Comparison of ENCODE assay signal across 23 cellular contexts in the genomic region with DNA sequence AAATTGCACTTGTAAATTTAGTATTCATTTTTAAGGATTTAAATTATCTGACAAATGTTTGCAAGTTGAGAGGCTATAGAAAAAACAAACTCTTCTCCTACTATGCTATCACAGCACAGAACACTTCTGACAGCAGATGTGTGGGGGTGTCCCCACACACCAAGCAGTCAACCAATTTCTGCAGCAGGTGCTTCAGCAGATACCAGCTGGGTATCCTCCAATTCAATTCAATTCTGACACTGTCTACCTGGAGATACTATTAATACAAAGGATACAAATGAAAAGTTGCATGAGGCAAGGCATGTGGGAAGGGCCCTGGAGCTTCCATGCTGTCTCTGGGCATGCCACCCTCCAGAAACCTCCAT. TPM values are rescaled to one million over a fixed set of nuclear protein-coding genes. Genes with fewer than 3 reads are reported as not detected.
DNase-seq lines count a peak whose midpoint lies in the region; ATAC-seq lines count a peak whose summit lies in the region.
"Had no signal": no experiment of that assay in that cellular context is flagged by ENCODE, and none has a peak within 500 bp of the region (broad histone marks: within the 10 kb centered on the region; RNA-seq: fewer than 3 reads in every experiment).

No MANE protein-coding gene starts in this region.

- peaks cover 41% of the 10 kb centered on the region for H3K9me3 Mint-ChIP-seq in activated T-cell treated with anti-CD3 and anti-CD28 coated beads, Interleukin-2, amount 50 U/mL, for 24 hours
- peaks cover 10 to 62% (median 39%) of the 10 kb centered on the region in 5 donors for H3K9me3 Mint-ChIP-seq in CD8-positive, alpha-beta memory T cell
- peaks cover 39% of the 10 kb centered on the region for H3K9me3 Mint-ChIP-seq in activated naive CD8-positive, alpha-beta T cell treated with anti-CD3 and anti-CD28 coated beads, Interleukin-2, amount 10 ng/mL, durations not matched to agents 7 days and 5 days

- H4K12ac ChIP-seq in trophoblast cell (ENCODE audit: low read depth, low read length) = no peak overlapping the region

- H3K18ac ChIP-seq in trophoblast cell (ENCODE audit: low read length) = no peak overlapping the region

- peak overlapping the region; percentile 57 for H3K27ac Mint-ChIP-seq in activated T-cell treated with anti-CD3 and anti-CD28 coated beads, Interleukin-2, amount 50 U/mL, for 24 hours
- peak overlapping the region; percentile 24 to 95 (median 90) for H3K27ac Mint-ChIP-seq in CD8-positive, alpha-beta memory T cell
- peak overlapping the region; percentile 26 for H3K27ac Mint-ChIP-seq in activated naive CD8-positive, alpha-beta T cell treated with anti-CD3 and anti-CD28 coated beads, Interleukin-2, amount 10 ng/mL, durations not matched to agents 7 days and 5 days
- H3K27ac Mint-ChIP-seq: H9 had no signal

- H3K4me3 ChIP-seq in CD8-positive, alpha-beta memory T cell (ENCODE audit: low read length) = peak overlapping the region; percentile 10
- no peak overlapping the region for H3K4me3 ChIP-seq in trophoblast cell (ENCODE audit: low read depth, low read length)
- H3K4me3 ChIP-seq: breast epithelium, gastrocnemius medialis, hepatocyte, psoas muscle had no signal

- no peak overlapping the region for H2AFZ ChIP-seq in trophoblast cell (ENCODE audit: insufficient read depth, low read length, poor library complexity)
- H2AFZ ChIP-seq: hepatocyte had no signal

- no peak overlapping the region for H2BK120ac ChIP-seq in trophoblast cell (ENCODE audit: insufficient read depth, low read length, poor library complexity)

- no peaks in the 10 kb centered on the region for H3K27me3 Mint-ChIP-seq in activated T-cell treated with anti-CD3 and anti-CD28 coated beads, Interleukin-2, amount 50 U/mL, for 24 hours
- H3K27me3 Mint-ChIP-seq in CD8-positive, alpha-beta memory T cell = no peaks in the 10 kb centered on the region
- no peaks in the 10 kb centered on the region for H3K27me3 Mint-ChIP-seq in activated naive CD8-positive, alpha-beta T cell treated with anti-CD3 and anti-CD28 coated beads, Interleukin-2, amount 10 ng/mL, durations not matched to agents 7 days and 5 days

- H3K36me3 ChIP-seq in CD8-positive, alpha-beta memory T cell (ENCODE audit: insufficient read depth, low read length) = no peaks in the 10 kb centered on the region
- H3K36me3 ChIP-seq in trophoblast cell (ENCODE audit: control insufficient read depth in 1 of 2, insufficient read depth in 2 of 2, low read length in 2 of 2) = peaks cover 14 to 15% of the 10 kb centered on the region in 2 experiments
- H3K36me3 ChIP-seq: breast epithelium had no signal

- H3K79me1 ChIP-seq in trophoblast cell (ENCODE audit: low read length) = no peaks in the 10 kb centered on the region

- H3K4me1 ChIP-seq in CD8-positive, alpha-beta memory T cell (ENCODE audit: insufficient read depth, low read length) = peaks cover 15% of the 10 kb centered on the region
- H3K4me1 ChIP-seq in trophoblast cell (ENCODE audit: control insufficient read depth in 1 of 2, insufficient read depth in 2 of 2, low read length in 2 of 2) = no peaks in the 10 kb centered on the region
- H3K4me1 ChIP-seq: breast epithelium, gastrocnemius medialis, psoas muscle had no signal

- peak overlapping the region; percentile 15 for H3K4ac ChIP-seq in trophoblast cell (ENCODE audit: low read depth, low read length)

- H2AK5ac ChIP-seq in trophoblast cell (ENCODE audit: low read length) = no peak overlapping the region

- H3K9me3 ChIP-seq in CD8-positive, alpha-beta memory T cell (ENCODE audit: low read length) = peaks cover 8% of the 10 kb centered on the region
- H3K9me3 ChIP-seq in trophoblast cell (ENCODE audit: insufficient read depth, low read depth, low read length) = peaks cover 11% of the 10 kb centered on the region

- CTCF ChIA-PET in CD8-positive, alpha-beta memory T cell (lab: Charles Lee) = interaction anchor here (1.2 to 4.2 kb wide), 9 partner anchors 12 to 133 kb away, joined by 3 to 45 read pairs (median 7); partner anchors contain the start of genes MAP3K9 and PCNX1

- POLR2A ChIA-PET in CD8-positive, alpha-beta memory T cell (lab: Charles Lee) = interaction anchor here (1.3 to 1.6 kb wide), 2 partner anchors 11 to 133 kb away, joined by 3 to 8 read pairs; partner anchors contain the start of gene MAP3K9
- POLR2A ChIA-PET in activated naive CD8-positive, alpha-beta T cell treated with anti-CD3 and anti-CD28 coated beads, Interleukin-2, amount 10 ng/mL, durations not matched to agents 7 days and 5 days (lab: Charles Lee) = interaction anchor here (2.1 to 2.2 kb wide), 2 partner anchors 11 to 56 kb away, joined by 9 to 14 read pairs; no protein-coding TSS in a partner anchor

- no peak for DNase-seq in activated T-cell treated with anti-CD3 and anti-CD28 coated beads, Interleukin-2, amount 50 U/mL, for 24 hours
- DNase-seq in activated T-cell treated with anti-CD3 and anti-CD28 coated beads, Interleukin-2, amount 50 U/mL, for 1 hour = no peak
- no peak for DNase-seq in CD8-positive, alpha-beta memory T cell
- DNase-seq in activated naive CD8-positive, alpha-beta T cell treated with anti-CD3 and anti-CD28 coated beads, Interleukin-2, amount 10 ng/mL, durations not matched to agents 7 days and 5 days = no peak
- DNase-seq in trophoblast cell (no peak), cortex of kidney (lab: John Stamatoyannopoulos, UW) (no peak), GM19238 (ENCODE audit: insufficient read length, low spot score) (no peak)
- DNase-seq: amniotic stem cell, C1 segment of cervical spinal cord, EL, H9, mesenchymal stem cell, NCI-H187, NCI-H2171 treated with DMSO at 0.1 percent for 48 hours, NCI-H524 treated with DMSO at 0.1 percent for 48 hours, SHP77 treated with DMSO at 0.1 percent for 48 hours had no signal

- H3K14ac ChIP-seq in trophoblast cell (ENCODE audit: low read length) = no peak overlapping the region

- H2BK5ac ChIP-seq in trophoblast cell (ENCODE audit: low read depth, low read length, poor library complexity) = no peak overlapping the region

- H3K9ac ChIP-seq in trophoblast cell (ENCODE audit: low read length) = no peak overlapping the region

- H3K36me3 Mint-ChIP-seq in activated T-cell treated with anti-CD3 and anti-CD28 coated beads, Interleukin-2, amount 50 U/mL, for 24 hours (ENCODE audit: low read depth) = peaks cover 83% of the 10 kb centered on the region
- peaks cover 21 to 62% (median 54%) of the 10 kb centered on the region in 3 donors for H3K36me3 Mint-ChIP-seq in CD8-positive, alpha-beta memory T cell
- peaks cover 86% of the 10 kb centered on the region for H3K36me3 Mint-ChIP-seq in activated naive CD8-positive, alpha-beta T cell treated with anti-CD3 and anti-CD28 coated beads, Interleukin-2, amount 10 ng/mL, durations not matched to agents 7 days and 5 days

- H2BK12ac ChIP-seq in trophoblast cell (ENCODE audit: low read length) = no peak overlapping the region

- no peak overlapping the region for H3K4me3 Mint-ChIP-seq in activated T-cell treated with anti-CD3 and anti-CD28 coated beads, Interleukin-2, amount 50 U/mL, for 24 hours
- peak overlapping the region; percentile 10 to 87 (median 64) for H3K4me3 Mint-ChIP-seq in CD8-positive, alpha-beta memory T cell
- no peak overlapping the region for H3K4me3 Mint-ChIP-seq in activated naive CD8-positive, alpha-beta T cell treated with anti-CD3 and anti-CD28 coated beads, Interleukin-2, amount 10 ng/mL, durations not matched to agents 7 days and 5 days
- H3K4me3 Mint-ChIP-seq: H9 had no signal

- H4K91ac ChIP-seq in trophoblast cell (ENCODE audit: low read depth, low read length) = no peak overlapping the region

- no peaks in the 10 kb centered on the region for H3K27me3 ChIP-seq in CD8-positive, alpha-beta memory T cell (ENCODE audit: insufficient read depth, low read length, poor library complexity, severe bottlenecking)
- no peaks in the 10 kb centered on the region for H3K27me3 ChIP-seq in trophoblast cell (ENCODE audit: insufficient read depth, low read length)
- H3K27me3 ChIP-seq: breast epithelium, gastrocnemius medialis, hepatocyte had no signal

- ATAC-seq in activated naive CD8-positive, alpha-beta T cell treated with anti-CD3 and anti-CD28 coated beads, Interleukin-2, amount 10 ng/mL, durations not matched to agents 7 days and 5 days (ENCODE audit: low read depth) = no peak
- ATAC-seq: gastrocnemius medialis, HepG2, left lobe of liver, Panc1, psoas muscle had no signal

- no peak overlapping the region for H4K8ac ChIP-seq in trophoblast cell (ENCODE audit: low read depth, low read length)

- peaks cover 81% of the 10 kb centered on the region for H3K4me1 Mint-ChIP-seq in activated T-cell treated with anti-CD3 and anti-CD28 coated beads, Interleukin-2, amount 50 U/mL, for 24 hours (ENCODE audit: low read depth)
- H3K4me1 Mint-ChIP-seq in CD8-positive, alpha-beta memory T cell = peaks cover 78 to 88% (median 84%) of the 10 kb centered on the region in 3 donors
- peaks cover 41% of the 10 kb centered on the region for H3K4me1 Mint-ChIP-seq in activated naive CD8-positive, alpha-beta T cell treated with anti-CD3 and anti-CD28 coated beads, Interleukin-2, amount 10 ng/mL, durations not matched to agents 7 days and 5 days
- H3K4me1 Mint-ChIP-seq: H9 had no signal

- no peak overlapping the region for H3K27ac ChIP-seq in CD8-positive, alpha-beta memory T cell (ENCODE audit: low read depth, low read length)
- H3K27ac ChIP-seq in trophoblast cell (ENCODE audit: low read depth, low read length) = no peak overlapping the region
- H3K27ac ChIP-seq: breast epithelium, gastrocnemius medialis, hepatocyte, psoas muscle had no signal

- H3K4me2 ChIP-seq in trophoblast cell (ENCODE audit: low read length) = no peak overlapping the region
- H3K4me2 ChIP-seq: hepatocyte had no signal

- H3K79me2 ChIP-seq in trophoblast cell (ENCODE audit: control insufficient read depth, insufficient read depth, low read length, poor library complexity) = no peaks in the 10 kb centered on the region

- H3K23ac ChIP-seq in trophoblast cell (ENCODE audit: low read length) = no peak overlapping the region

RNA-seq across cellular contexts. Expression of gene PCNX1, which starts 35.1 kb away (rescaled TPM):
- total RNA-seq in CD8-positive, alpha-beta memory T cell = 10 to 100 TPM; 37.4 to 46.2 TPM
- 13.4 TPM for polyA plus RNA-seq in CD8-positive, alpha-beta memory T cell
- 10 to 100 TPM; 80.0 to 93.0 TPM for total RNA-seq in activated naive CD8-positive, alpha-beta T cell treated with anti-CD3 and anti-CD28 coated beads, Interleukin-2, amount 10 ng/mL, durations not matched to agents 7 days and 5 days
- polyA plus RNA-seq in trophoblast cell (2013) = 27.8 and 29.2 TPM in 2 replicates

Comparison
In these comparisons a context has a peak if more than half of its experiments do, and no peak if none do; other contexts are left out.
1. H3K27ac Mint-ChIP-seq: peak in every context shown above with its lines; median percentile 90 in CD8-positive, alpha-beta memory T cell; 57 in activated T-cell treated with anti-CD3 and anti-CD28 coated beads, Interleukin-2, amount 50 U/mL, for 24 hours; 26 in activated naive CD8-positive, alpha-beta T cell treated with anti-CD3 and anti-CD28 coated beads, Interleukin-2, amount 10 ng/mL, durations not matched to agents 7 days and 5 days.
2. H3K4me3 Mint-ChIP-seq: peak in CD8-positive, alpha-beta memory T cell (7 of 7); none in activated T-cell treated with anti-CD3 and anti-CD28 coated beads, Interleukin-2, amount 50 U/mL, for 24 hours (single experiment) and activated naive CD8-positive, alpha-beta T cell treated with anti-CD3 and anti-CD28 coated beads, Interleukin-2, amount 10 ng/mL, durations not matched to agents 7 days and 5 days (single experiment).